ENCODE assay signal across 1 cellular context in genomic region chr19:2270572-2271515, GRCh38.
A peak's percentile ranks its signal among the peaks of the same experiment; 100 is the strongest.
TF ChIP-seq lines count a peak whose summit lies in the region.

No MANE protein-coding gene starts in this region.

TF ChIP-seq in K562, 482 proteins besides CTCF, POLR2A, EP300 and RAD21 (continued from another document):
- TF ChIP-seq ZHX1 (conservative IDR thresholded peaks at IDR 0.05; ENCODE audit: low read length) (no peak), CTCFL (IDR thresholded peaks at IDR 0.05; ENCODE audit: borderline replicate concordance, insufficient read depth, low read depth, low read length, poor library complexity, severe bottlenecking) (no peak), SRF (CRISPR knock-in tag; IDR thresholded peaks at IDR 0.05) (peak in 1 of 2 experiments; percentile 26; a peak in 1 of 4 replicates), SAFB (IDR thresholded peaks at IDR 0.05; ENCODE audit: borderline replicate concordance, low read depth, low read length) (0 out of 2 replicates have a peak, but pooled peaks have one; percentile 5), PCBP1 (IDR thresholded peaks at IDR 0.05; ENCODE audit: low read depth, low read length, poor library complexity, severe bottlenecking) (peak; percentile 83), TCFL5 (CRISPR knock-in tag; conservative IDR thresholded peaks at IDR 0.05) (no peak), SAFB2 (IDR thresholded peaks at IDR 0.05; ENCODE audit: borderline replicate concordance, low read depth, low read length, severe bottlenecking) (no peak), CBFA2T3 (IDR thresholded peaks at IDR 0.05) (no peak), VEZF1 (CRISPR knock-in tag; IDR thresholded peaks at IDR 0.05) (peak; percentile 94), NR2F6 (CRISPR knock-in tag; IDR thresholded peaks at IDR 0.05) (0 out of 2 replicates have a peak, but pooled peaks have one; percentile 74), POLR3G (IDR thresholded peaks at IDR 0.05; ENCODE audit: extremely low read depth, insufficient read length, insufficient replicate concordance) (no peak), ZNF609 (CRISPR knock-in tag; IDR thresholded peaks at IDR 0.05; ENCODE audit: borderline replicate concordance) (no peak), NR2C2 (CRISPR knock-in tag; IDR thresholded peaks at IDR 0.05) (0 out of 2 replicates have a peak, but pooled peaks have one; percentile 14), NR2C2 (tag; IDR thresholded peaks at IDR 0.05) (peak; percentile 37; the same call in 1 of the 2 replicates), RAD51 (IDR thresholded peaks at IDR 0.05; ENCODE audit: borderline replicate concordance, low read depth) (no peak), ZBTB9 (CRISPR knock-in tag; IDR thresholded peaks at IDR 0.05) (no peak), YY1 (IDR thresholded peaks at IDR 0.05; ENCODE audit: borderline replicate concordance in 1 of 3, control insufficient read depth in 1 of 3, extremely low read depth in 1 of 3, insufficient read depth in 3 of 3, insufficient read length in 1 of 3, insufficient replicate concordance in 2 of 3, low read depth in 1 of 3, low read length in 2 of 3) (peak; percentile 80 to 97 (median 92)), TOE1 (IDR thresholded peaks at IDR 0.05; ENCODE audit: borderline replicate concordance) (no peak), TOE1 (CRISPR knock-in tag; IDR thresholded peaks at IDR 0.05; ENCODE audit: borderline replicate concordance, low read depth) (peak; percentile 37; the same call in 1 of the 2 replicates), ZNF639 (CRISPR knock-in tag; conservative IDR thresholded peaks at IDR 0.05 in 1 of 2, IDR thresholded peaks at IDR 0.05 in 1 of 2) (peak in 1 of 2 experiments; percentile 90; a peak in 2 of 4 replicates), KAT2B (IDR thresholded peaks at IDR 0.05; ENCODE audit: low read depth, low read length) (no peak), ZKSCAN3 (CRISPR knock-in tag; IDR thresholded peaks at IDR 0.05) (no peak), UBTF (IDR thresholded peaks at IDR 0.05; ENCODE audit: borderline replicate concordance in 1 of 2, low read depth in 2 of 2, low read length in 2 of 2) (0 out of 4 replicates have a peak, but pooled peaks of 1 of the 2 experiments have one; percentile 3), CHCHD3 (CRISPR knock-in tag; IDR thresholded peaks at IDR 0.05) (no peak)
